Comparison of ENCODE assay signal across 13 cellular contexts in the genomic region with DNA sequence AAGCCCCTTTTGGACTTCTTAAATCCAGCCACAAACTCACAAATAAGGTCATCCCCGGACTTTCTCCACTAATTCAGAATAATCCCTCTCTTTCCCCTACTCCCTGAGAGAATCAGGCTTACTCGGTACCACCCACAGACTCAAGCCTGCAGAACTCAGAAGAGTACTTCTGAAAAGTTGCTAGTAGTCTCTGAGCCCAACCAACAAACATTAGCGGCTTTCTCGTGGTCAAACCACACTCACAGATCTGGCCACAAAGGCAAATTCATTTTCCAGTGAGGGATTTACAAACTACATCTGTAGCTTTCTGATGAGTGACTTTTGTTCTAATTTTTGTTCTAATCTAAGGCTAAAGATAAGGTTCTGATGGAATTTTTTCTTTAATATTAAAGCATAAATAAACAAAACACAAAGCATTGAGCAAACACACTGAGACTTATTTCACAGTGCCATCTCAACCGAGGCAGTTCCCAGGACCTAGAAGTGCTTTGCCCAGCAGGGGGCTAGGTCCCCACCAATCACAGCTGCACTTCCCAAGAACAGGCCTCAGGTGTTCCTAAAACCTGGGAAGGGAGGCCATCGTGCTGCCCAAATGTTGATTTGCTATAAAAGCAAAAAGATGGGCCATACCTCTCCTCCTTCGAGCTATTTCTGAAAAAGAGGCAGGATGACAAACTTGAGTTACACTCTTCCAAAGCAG.
DNase-seq lines count a peak whose midpoint lies in the region; ATAC-seq and TF ChIP-seq lines count a peak whose summit lies in the region.
"Had no signal": no experiment of that assay in that cellular context is flagged by ENCODE, and none has a peak within 500 bp of the region (broad histone marks: within the 10 kb centered on the region; RNA-seq: fewer than 3 reads in every experiment).

No MANE protein-coding gene starts in this region.

- no peak overlapping the region for H3K4me2 ChIP-seq in fibroblast of lung (ENCODE audit: extremely low read depth, insufficient read depth, low read length)

- H3K79me2 ChIP-seq in fibroblast of lung (ENCODE audit: control insufficient read depth, insufficient read depth, low read length): no peaks in the 10 kb centered on the region

- no peaks in the 10 kb centered on the region for H4K20me1 ChIP-seq in fibroblast of lung (ENCODE audit: control insufficient read depth, extremely low read depth, insufficient read depth, low read length)

- H3K9me3 ChIP-seq in fibroblast of lung (ENCODE audit: control insufficient read depth, insufficient read depth, low read depth, low read length) (no peaks in the 10 kb centered on the region), spleen (no peaks in the 10 kb centered on the region)
- H3K9me3 ChIP-seq: breast epithelium, esophagus muscularis mucosa, testis had no signal

- H3K4me3 ChIP-seq in fibroblast of lung (replicated peaks in 1 of 4; ENCODE audit: control extremely low read depth in 1 of 4, insufficient read depth in 1 of 4, low read depth in 3 of 4, low read length in 4 of 4) (no peak overlapping the region), spleen (no peak overlapping the region)
- H3K4me3 ChIP-seq: breast epithelium, esophagus muscularis mucosa, testis had no signal

- peak overlapping the region; percentile 27; the same call in 1 of the 2 replicates for H3K27ac ChIP-seq in 22Rv1
- no peak overlapping the region for H3K27ac ChIP-seq in fibroblast of lung (ENCODE audit: insufficient read depth, low read length)
- no peak overlapping the region for H3K27ac ChIP-seq in spleen
- H3K27ac ChIP-seq: breast epithelium, esophagus muscularis mucosa, testis had no signal

- H3K36me3 ChIP-seq in fibroblast of lung (ENCODE audit: control insufficient read depth, insufficient read depth, low read length) (no peaks in the 10 kb centered on the region), spleen (no peaks in the 10 kb centered on the region)
- H3K36me3 ChIP-seq: breast epithelium, esophagus muscularis mucosa had no signal

- H3K27me3 ChIP-seq in fibroblast of lung (ENCODE audit: control insufficient read depth, insufficient read depth, low read length) (no peaks in the 10 kb centered on the region), spleen (replicated peaks in 1 of 7) (no peaks in the 10 kb centered on the region)
- H3K27me3 ChIP-seq: breast epithelium, esophagus muscularis mucosa, testis had no signal

- H3K4me1 ChIP-seq in fibroblast of lung (ENCODE audit: control insufficient read depth, extremely low read depth, insufficient read depth, low read length) (no peaks in the 10 kb centered on the region), spleen (no peaks in the 10 kb centered on the region)
- H3K4me1 ChIP-seq: breast epithelium, testis had no signal

- H3K9ac ChIP-seq in fibroblast of lung (ENCODE audit: insufficient read depth, low read length): no peak overlapping the region

- intact Hi-C loops in spleen (cut with DNase I; ENCODE audit: low total_unique reads): no loop called here

- WGBS in spleen, 5 donors: 59 to 65% (median 63%) methylated on average over 7 of the region's 7 CpGs

- TF ChIP-seq CTCF in 22Rv1 (IDR thresholded peaks at IDR 0.05) (peak; percentile 29), LNCAP (IDR thresholded peaks at IDR 0.05) (peak; percentile 26; the same call in 1 of the 2 replicates), fibroblast of lung (conservative IDR thresholded peaks at IDR 0.05 in 1 of 2, IDR thresholded peaks at IDR 0.05 in 1 of 2; ENCODE audit: low read depth in 1 of 2, low read length in 2 of 2) (peak in 1 of 2 donors; percentile 36), spleen (IDR thresholded peaks at IDR 0.05 in 8 of 11, conservative IDR thresholded peaks at IDR 0.05 in 3 of 11) (no peak)

- ATAC-seq in GM18867 (IDR thresholded peaks at IDR 0.05; ENCODE audit: unreplicated experiment) (peak; percentile 86), GM21360 (IDR thresholded peaks at IDR 0.05; ENCODE audit: unreplicated experiment) (no peak)

- H2AFZ ChIP-seq in fibroblast of lung (ENCODE audit: low read length): no peak overlapping the region

- DNase-seq in fibroblast of lung (ENCODE audit: low read depth in 2 of 2) (peak; percentile 35 to 85), globus pallidus (ENCODE audit: low spot score) (no peak), mucosa of gallbladder (ENCODE audit: low spot score) (no peak), spleen (no peak)
- DNase-seq: CD4-positive, CD25-positive, alpha-beta regulatory T cell; NCI-H1105 treated with DMSO at 0.1 percent for 48 hours; testis had no signal

- no peak for TF ChIP-seq POLR2A in spleen (IDR thresholded peaks at IDR 0.05)

Comparison
In these comparisons a context has a peak if more than half of its experiments do, and no peak if none do; other contexts are left out.
1. CTCF ChIP-seq: peak in 22Rv1 (single experiment) and LNCAP (single experiment); none in spleen (0 of 11).
2. DNase-seq: peak in fibroblast of lung (2 of 2); none in globus pallidus (single experiment), mucosa of gallbladder (single experiment) and spleen (single experiment).